8 cellular contexts compared by ENCODE assay signal in the genomic region with DNA sequence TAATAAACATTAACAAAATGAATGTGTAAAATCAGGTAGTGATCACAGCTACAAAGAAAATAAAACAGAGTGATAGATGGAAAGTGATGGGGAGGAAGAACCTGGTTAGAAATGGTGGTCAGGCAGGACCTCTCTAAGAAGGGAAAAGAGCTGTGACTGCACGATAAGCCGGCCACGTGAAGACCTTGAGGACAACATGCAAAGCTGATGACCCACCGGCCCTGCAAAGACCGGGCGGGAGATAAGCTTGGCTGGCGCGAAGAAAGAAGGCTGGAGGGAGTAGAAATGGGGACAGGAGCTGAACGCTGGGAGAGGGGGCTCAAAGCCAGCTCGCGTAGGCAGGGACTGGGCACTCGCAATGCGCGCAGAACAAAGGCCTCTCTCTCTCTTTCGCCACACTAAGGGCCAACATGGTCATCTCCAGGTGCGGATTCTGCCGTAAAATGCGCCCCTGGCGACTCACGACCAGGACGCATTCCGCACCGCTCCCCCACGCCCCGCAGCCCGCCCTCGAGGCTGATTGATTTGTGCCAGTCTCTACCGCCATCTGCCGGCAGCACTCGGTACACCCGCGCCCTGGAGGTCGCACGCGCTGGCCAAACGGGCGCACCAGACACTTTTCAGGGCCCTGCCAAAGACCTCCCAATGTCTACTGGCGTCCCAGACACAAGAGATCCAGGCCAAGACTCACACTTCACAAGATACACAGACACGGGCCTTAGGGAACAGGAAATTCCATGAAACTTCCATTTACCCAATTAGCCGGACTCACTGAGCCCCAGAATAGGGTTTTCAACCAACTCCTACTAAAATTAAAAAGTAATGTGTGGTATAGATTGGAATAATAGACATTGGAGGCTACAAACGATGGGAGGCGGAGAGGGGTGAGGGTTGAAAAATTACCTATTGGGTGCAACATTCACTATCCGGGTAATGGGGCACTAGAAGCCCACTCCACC. TPM values are rescaled to one million over a fixed set of nuclear protein-coding genes. Genes with fewer than 3 reads are reported as not detected.
DNase-seq lines count a peak whose midpoint lies in the region; TF ChIP-seq lines count a peak whose summit lies in the region.

No MANE protein-coding gene starts in this region.

- TF ChIP-seq CTCF in cardiac muscle cell (IDR thresholded peaks at IDR 0.05; ENCODE audit: low read depth, low read length) (peak; percentile 92), transverse colon (IDR thresholded peaks at IDR 0.05) (peak; percentile 90 to 99 (median 94))

- H3K27me3 Mint-ChIP-seq in activated naive CD4-positive, alpha-beta T cell treated with anti-CD3 and anti-CD28 coated beads, Interleukin-2, amount 50 U/mL, for 24 hours, result no peaks in the 10 kb centered on the region

- H3K36me3 Mint-ChIP-seq in activated naive CD4-positive, alpha-beta T cell treated with anti-CD3 and anti-CD28 coated beads, Interleukin-2, amount 50 U/mL, for 24 hours, result no peaks in the 10 kb centered on the region

- H3K23ac ChIP-seq in trophoblast cell (ENCODE audit: low read length), result no peak overlapping the region

- no peak for TF ChIP-seq EP300 in transverse colon (IDR thresholded peaks at IDR 0.05; ENCODE audit: low read depth)

- no peak for TF ChIP-seq POLR2A in transverse colon (IDR thresholded peaks at IDR 0.05)

- H3K9ac ChIP-seq in SK-N-MC (ENCODE audit: insufficient read length), result peak overlapping the region; percentile 69
- H3K9ac ChIP-seq in trophoblast cell (ENCODE audit: low read length), result peak overlapping the region; percentile 75

- H3K4me3 ChIP-seq in SK-N-MC, result peak overlapping the region; percentile 80
- H3K4me3 ChIP-seq in cardiac muscle cell, result peak overlapping the region; percentile 16
- H3K4me3 ChIP-seq in trophoblast cell (ENCODE audit: low read depth, low read length), result peak overlapping the region; percentile 42
- H3K4me3 ChIP-seq in transverse colon, result peak overlapping the region; percentile 10 to 57 (median 33)

- no peak overlapping the region for H3K18ac ChIP-seq in trophoblast cell (ENCODE audit: low read length)

- no CpG with 5 or more reads among the region's 43 CpGs for WGBS in trophoblast cell (ENCODE audit: extremely low coverage, insufficient coverage, insufficient read length)
- WGBS in transverse colon (ENCODE audit: low coverage in 1 of 2), 2 donors, result 9 to 15% methylated on average over 17 to 38 of the region's 43 CpGs

- H3K36me3 ChIP-seq in SK-N-MC (ENCODE audit: insufficient read depth, low read length) (no peaks in the 10 kb centered on the region), cardiac muscle cell (peaks cover 3% of the 10 kb centered on the region), trophoblast cell (ENCODE audit: control insufficient read depth in 1 of 2, insufficient read depth in 2 of 2, low read length in 2 of 2) (no peaks in the 10 kb centered on the region), transverse colon (no peaks in the 10 kb centered on the region)

- peak overlapping the region; percentile 19 for H3K14ac ChIP-seq in trophoblast cell (ENCODE audit: low read length)

- H2BK120ac ChIP-seq in trophoblast cell (ENCODE audit: insufficient read depth, low read length, poor library complexity), result no peak overlapping the region

- intact Hi-C loops in transverse colon (cut with DNase I; ENCODE audit: low total_unique reads), result no loop called here

- peak overlapping the region; percentile 47 for H3K27ac Mint-ChIP-seq in activated naive CD4-positive, alpha-beta T cell treated with anti-CD3 and anti-CD28 coated beads, Interleukin-2, amount 50 U/mL, for 24 hours

- in situ Hi-C loops in transverse colon (cut with MboI; ENCODE audit: low pct_ligation_motif_present in 1 of 4, low pct_unique_long_range_greater_than_20kb in 1 of 4, low sequenced_read_pairs in 3 of 4), result no loop called here

- H2AFZ ChIP-seq in trophoblast cell (ENCODE audit: insufficient read depth, low read length, poor library complexity), result peak overlapping the region; percentile 56

- H3K79me2 ChIP-seq in trophoblast cell (ENCODE audit: control insufficient read depth, insufficient read depth, low read length, poor library complexity), result peaks cover 2% of the 10 kb centered on the region

- H4K91ac ChIP-seq in trophoblast cell (ENCODE audit: low read depth, low read length), result no peak overlapping the region

- DNase-seq in GM04504 (ENCODE audit: low read depth) (peak; percentile 24), HEK293T (ENCODE audit: extremely low spot score) (peak; percentile 93), NAMALWA (ENCODE audit: low spot score) (peak; percentile 88), SK-N-MC (ENCODE audit: low read depth, low spot score) (no peak), cardiac muscle cell (ENCODE audit: low read depth in 1 of 2, low spot score in 1 of 2) (peak; percentile 84 to 91), trophoblast cell (peak; percentile 82 to 89), transverse colon (peak; percentile 92)

- H3K4me3 Mint-ChIP-seq in activated naive CD4-positive, alpha-beta T cell treated with anti-CD3 and anti-CD28 coated beads, Interleukin-2, amount 50 U/mL, for 24 hours, result peak overlapping the region; percentile 88

- peaks cover 10% of the 10 kb centered on the region for H3K4me1 Mint-ChIP-seq in activated naive CD4-positive, alpha-beta T cell treated with anti-CD3 and anti-CD28 coated beads, Interleukin-2, amount 50 U/mL, for 24 hours

- H3K9me3 ChIP-seq in SK-N-MC (ENCODE audit: low read depth, low read length) (no peaks in the 10 kb centered on the region), cardiac muscle cell (ENCODE audit: low read depth) (no peaks in the 10 kb centered on the region), trophoblast cell (ENCODE audit: insufficient read depth, low read depth, low read length) (peaks cover 2% of the 10 kb centered on the region), transverse colon (no peaks in the 10 kb centered on the region)

- CTCF ChIA-PET in HEK293T (lab: Yijun Ruan, JAX), result interaction anchor here (0.7 to 1.8 kb wide), 6 partner anchors 9 to 63 kb away, joined by 3 to 7 read pairs (median 4); a partner anchor contains a TSS

- H3K4me2 ChIP-seq in trophoblast cell (ENCODE audit: low read length), result peak overlapping the region; percentile 87

- no peak overlapping the region for H2AK5ac ChIP-seq in trophoblast cell (ENCODE audit: low read length)

- no peaks in the 10 kb centered on the region for H3K9me3 Mint-ChIP-seq in activated naive CD4-positive, alpha-beta T cell treated with anti-CD3 and anti-CD28 coated beads, Interleukin-2, amount 50 U/mL, for 24 hours

- H4K12ac ChIP-seq in trophoblast cell (ENCODE audit: low read depth, low read length), result peak overlapping the region; percentile 39

- no peaks in the 10 kb centered on the region for H3K4me1 ChIP-seq in cardiac muscle cell (ENCODE audit: low read depth)
- H3K4me1 ChIP-seq in trophoblast cell (ENCODE audit: control insufficient read depth in 1 of 2, insufficient read depth in 2 of 2, low read length in 2 of 2), result peaks cover 0 to 3% of the 10 kb centered on the region in 2 experiments
- peaks cover 0 to 12% (median 2%) of the 10 kb centered on the region in 4 donors for H3K4me1 ChIP-seq in transverse colon

- H3K27me3 ChIP-seq in cardiac muscle cell (peaks cover 22% of the 10 kb centered on the region), trophoblast cell (ENCODE audit: insufficient read depth, low read length) (peaks cover 3% of the 10 kb centered on the region), transverse colon (no peaks in the 10 kb centered on the region)

- no peak overlapping the region for H2BK5ac ChIP-seq in trophoblast cell (ENCODE audit: low read depth, low read length, poor library complexity)

- POLR2A ChIA-PET in HEK293T (lab: Yijun Ruan, JAX), result interaction anchor here (0.7 to 1.7 kb wide), 4 partner anchors 9 to 81 kb away, joined by 3 to 5 read pairs (median 3); a partner anchor contains a TSS

- peaks cover 2% of the 10 kb centered on the region for H3K79me1 ChIP-seq in trophoblast cell (ENCODE audit: low read length)

- no peak overlapping the region for H2BK12ac ChIP-seq in trophoblast cell (ENCODE audit: low read length)

- no peak overlapping the region for H3K4ac ChIP-seq in trophoblast cell (ENCODE audit: low read depth, low read length)

- H4K8ac ChIP-seq in trophoblast cell (ENCODE audit: low read depth, low read length), result peak overlapping the region; percentile 40

- no peak overlapping the region for H3K27ac ChIP-seq in SK-N-MC
- no peak overlapping the region for H3K27ac ChIP-seq in cardiac muscle cell
- H3K27ac ChIP-seq in trophoblast cell (ENCODE audit: low read depth, low read length), result no peak overlapping the region
- H3K27ac ChIP-seq in transverse colon, result no peak overlapping the region

TF ChIP-seq in HEK293T, 16 proteins besides CTCF, POLR2A, EP300 and RAD21:
- TF ChIP-seq, protein P1, sequence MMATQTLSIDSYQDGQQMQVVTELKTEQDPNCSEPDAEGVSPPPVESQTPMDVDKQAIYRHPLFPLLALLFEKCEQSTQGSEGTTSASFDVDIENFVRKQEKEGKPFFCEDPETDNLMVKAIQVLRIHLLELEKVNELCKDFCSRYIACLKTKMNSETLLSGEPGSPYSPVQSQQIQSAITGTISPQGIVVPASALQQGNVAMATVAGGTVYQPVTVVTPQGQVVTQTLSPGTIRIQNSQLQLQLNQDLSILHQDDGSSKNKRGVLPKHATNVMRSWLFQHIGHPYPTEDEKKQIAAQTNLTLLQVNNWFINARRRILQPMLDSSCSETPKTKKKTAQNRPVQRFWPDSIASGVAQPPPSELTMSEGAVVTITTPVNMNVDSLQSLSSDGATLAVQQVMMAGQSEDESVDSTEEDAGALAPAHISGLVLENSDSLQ (IDR thresholded peaks at IDR 0.05), result peak; percentile 82
- TF ChIP-seq NFRKB (IDR thresholded peaks at IDR 0.05) (no peak), L3MBTL2 (conservative IDR thresholded peaks at IDR 0.05) (peak; percentile 68)
TF ChIP-seq in HEK293T: peak in this region for 2.

RNA-seq across cellular contexts. Expression of a gene that starts 9.4 kb away (rescaled TPM):
- total RNA-seq in cardiac muscle cell (not detected in 2 replicates), transverse colon (not detected)
- polyA plus RNA-seq in cardiac muscle cell, result not detected in 2 replicates
- polyA plus RNA-seq in trophoblast cell (2013), result not detected in 2 replicates

RNA-seq across cellular contexts. Expression of a gene that starts 23.7 kb away (rescaled TPM):
- total RNA-seq in cardiac muscle cell (6.2 and 9.3 TPM in 2 replicates), transverse colon (10 to 100 TPM in 1 of 4 donors, 1 to 10 TPM in 3; 3.0 to 97.3 (median 3.7) TPM)
- polyA plus RNA-seq in cardiac muscle cell, result 31.9 and 41.9 TPM in 2 replicates
- polyA plus RNA-seq in trophoblast cell (2013), result 6.2 and 7.1 TPM in 2 replicates

RNA-seq across cellular contexts. Expression of a gene that starts 30.5 kb away (rescaled TPM):
- total RNA-seq in cardiac muscle cell (49.9 and 63.8 TPM in 2 replicates), transverse colon (10 to 100 TPM in 2 of 4 donors, 1 to 10 TPM in 2; 6.6 to 16.0 (median 10.1) TPM)
- polyA plus RNA-seq in cardiac muscle cell, result 43.7 and 53.1 TPM in 2 replicates
- polyA plus RNA-seq in trophoblast cell (2013), result 16.5 and 17.9 TPM in 2 replicates

RNA-seq across cellular contexts. Expression of a gene that starts 39.8 kb away (rescaled TPM):
- total RNA-seq in cardiac muscle cell (not detected in 2 replicates), transverse colon (not detected)
- not detected in 2 replicates for polyA plus RNA-seq in cardiac muscle cell
- not detected in 2 replicates for polyA plus RNA-seq in trophoblast cell (2013)

RNA-seq across cellular contexts. Expression of a gene that starts 58.5 kb away (rescaled TPM):
- total RNA-seq in cardiac muscle cell, result 57.6 and 79.8 TPM in 2 replicates
- polyA plus RNA-seq in cardiac muscle cell, result 41.9 and 49.9 TPM in 2 replicates
- 15.3 and 15.5 TPM in 2 replicates for polyA plus RNA-seq in trophoblast cell (2013)
- 1 to 10 TPM; 2.0 to 5.0 (median 3.5) TPM for total RNA-seq in transverse colon

Comparison
In these comparisons a context has a peak if more than half of its experiments do, and no peak if none do; other contexts are left out.
1. H3K4me3 ChIP-seq: peak in every context shown above with its lines; median percentile 80 in SK-N-MC; 42 in trophoblast cell; 33 in transverse colon; 16 in cardiac muscle cell.